Comparison of ENCODE assay signal across 19 cellular contexts in genomic region chr10:43135656-43136055, GRCh38. TPM values are rescaled to one million over a fixed set of nuclear protein-coding genes. Genes with fewer than 3 reads are reported as not detected.
DNase-seq lines count a peak whose midpoint lies in the region; ATAC-seq, FAIRE-seq and TF ChIP-seq lines count a peak whose summit lies in the region.
"Had no signal": no experiment of that assay in that cellular context is flagged by ENCODE, and none has a peak within 500 bp of the region (broad histone marks: within the 10 kb centered on the region; RNA-seq: fewer than 3 reads in every experiment).

No MANE protein-coding gene starts in this region.

- H3K27ac ChIP-seq in astrocyte (ENCODE audit: low read depth, low read length), result no peak overlapping the region
- H3K27ac ChIP-seq: parathyroid adenoma had no signal

- H3K4me3 ChIP-seq in Loucy (ENCODE audit: low read length, poor library complexity, severe bottlenecking) (no peak overlapping the region), astrocyte (ENCODE audit: insufficient read depth, low read depth, low read length) (no peak overlapping the region)

- H3K4me3 Mint-ChIP-seq in activated CD8-positive, alpha-beta memory T cell treated with anti-CD3 and anti-CD28 coated beads, Interleukin-2, amount 10 ng/mL, durations not matched to agents 7 days and 5 days, result peak overlapping the region; percentile 97
- H3K4me3 Mint-ChIP-seq in astrocyte (ENCODE audit: unreplicated experiment) (peak overlapping the region; percentile 98), neural crest cell (peak overlapping the region; percentile 95)

- H3K4me2 ChIP-seq in Loucy (ENCODE audit: low read depth, low read length, poor library complexity, severe bottlenecking) (peak overlapping the region; percentile 81), astrocyte (ENCODE audit: low read length) (no peak overlapping the region)

- H2AFZ ChIP-seq in Loucy (ENCODE audit: low read length) (no peak overlapping the region), astrocyte (ENCODE audit: low read depth, low read length) (no peak overlapping the region)
- H2AFZ ChIP-seq: parathyroid adenoma had no signal

- FAIRE-seq in astrocyte (lab: Jason Lieb, UNC), result no peak
- FAIRE-seq: frontal cortex, GM18507, H1 had no signal

- H3K27me3 ChIP-seq in Loucy (ENCODE audit: insufficient read depth, low read length, poor library complexity, severe bottlenecking) (no peaks in the 10 kb centered on the region), astrocyte (ENCODE audit: insufficient read depth, low read length) (peaks cover 4% of the 10 kb centered on the region)

- H3K4me1 ChIP-seq in Loucy (ENCODE audit: insufficient read depth, low read length, poor library complexity, severe bottlenecking), result peaks cover 56% of the 10 kb centered on the region
- H3K4me1 ChIP-seq in astrocyte (ENCODE audit: insufficient read depth, low read length), result peaks cover 2% of the 10 kb centered on the region

- H4K20me1 ChIP-seq in Loucy (ENCODE audit: insufficient read depth, low read length, poor library complexity, severe bottlenecking) (peaks cover 28% of the 10 kb centered on the region), astrocyte (ENCODE audit: insufficient read depth, low read length) (peaks cover 17% of the 10 kb centered on the region)

- no peaks in the 10 kb centered on the region for H3K27me3 Mint-ChIP-seq in activated CD8-positive, alpha-beta memory T cell treated with anti-CD3 and anti-CD28 coated beads, Interleukin-2, amount 10 ng/mL, durations not matched to agents 7 days and 5 days
- H3K27me3 Mint-ChIP-seq in astrocyte (ENCODE audit: low read depth, unreplicated experiment), result no peaks in the 10 kb centered on the region
- peaks cover 3% of the 10 kb centered on the region for H3K27me3 Mint-ChIP-seq in neural crest cell (ENCODE audit: low read depth)

- CTCF ChIA-PET in activated CD8-positive, alpha-beta memory T cell treated with anti-CD3 and anti-CD28 coated beads, Interleukin-2, amount 10 ng/mL, durations not matched to agents 7 days and 5 days (lab: Charles Lee), result no interaction called here

- peak overlapping the region; percentile 46 for H3K27ac Mint-ChIP-seq in activated CD8-positive, alpha-beta memory T cell treated with anti-CD3 and anti-CD28 coated beads, Interleukin-2, amount 10 ng/mL, durations not matched to agents 7 days and 5 days
- H3K27ac Mint-ChIP-seq in astrocyte (ENCODE audit: unreplicated experiment) (no peak overlapping the region), neural crest cell (ENCODE audit: unreplicated experiment) (no peak overlapping the region)

- H3K36me3 Mint-ChIP-seq in activated CD8-positive, alpha-beta memory T cell treated with anti-CD3 and anti-CD28 coated beads, Interleukin-2, amount 10 ng/mL, durations not matched to agents 7 days and 5 days, result peaks cover 32% of the 10 kb centered on the region
- H3K36me3 Mint-ChIP-seq in astrocyte (ENCODE audit: low read depth, unreplicated experiment) (peaks cover 5% of the 10 kb centered on the region), neural crest cell (ENCODE audit: low read depth) (no peaks in the 10 kb centered on the region)

- no peaks in the 10 kb centered on the region for H3K9me3 Mint-ChIP-seq in activated CD8-positive, alpha-beta memory T cell treated with anti-CD3 and anti-CD28 coated beads, Interleukin-2, amount 10 ng/mL, durations not matched to agents 7 days and 5 days (ENCODE audit: low read depth)
- H3K9me3 Mint-ChIP-seq in astrocyte (ENCODE audit: unreplicated experiment) (no peaks in the 10 kb centered on the region), neural crest cell (no peaks in the 10 kb centered on the region)

- ATAC-seq in activated CD8-positive, alpha-beta memory T cell treated with anti-CD3 and anti-CD28 coated beads, Interleukin-2, amount 10 ng/mL, durations not matched to agents 7 days and 5 days, result no peak
- no peak for ATAC-seq in GM21723 (IDR thresholded peaks at IDR 0.05; ENCODE audit: unreplicated experiment)
- ATAC-seq: left colon had no signal

- no peaks in the 10 kb centered on the region for H3F3A ChIP-seq in Loucy (ENCODE audit: low read depth)

- H3K79me2 ChIP-seq in Loucy (ENCODE audit: insufficient read depth, low read length) (peaks cover 48% of the 10 kb centered on the region), astrocyte (ENCODE audit: insufficient read depth, low read length) (peaks cover 28% of the 10 kb centered on the region)

- intact Hi-C loops in posterior cingulate gyrus (cut with DNase I), result no loop called here

- DNase-seq in activated CD8-positive, alpha-beta memory T cell treated with anti-CD3 and anti-CD28 coated beads, Interleukin-2, amount 10 ng/mL, durations not matched to agents 7 days and 5 days, result no peak
- DNase-seq in activated CD8-positive, alpha-beta memory T cell treated with anti-CD3 and anti-CD28 coated beads for 24 hours, result no peak
- DNase-seq in astrocyte (ENCODE audit: low read depth), result no peak
- no peak for DNase-seq in neural crest cell (ENCODE audit: low read depth, low spot score)
- DNase-seq in posterior cingulate gyrus, result no peak
- no peak for DNase-seq in NCI-H1092 treated with DMSO at 0.1 percent for 48 hours (lab: John Stamatoyannopoulos, UW)
- DNase-seq: activated CD8-positive, alpha-beta memory T cell treated with anti-CD3 and anti-CD28 coated beads, Interleukin-2, amount 50 U/mL, for 48 hours; caudate nucleus; erythroblast; left colon; NCI-H187; NCI-H446 treated with DMSO at 0.1 percent for 48 hours; stimulated activated CD4-positive, alpha-beta T cell treated with anti-CD3 and anti-CD28 coated beads, Interleukin-2, amount 100 ng/mL, for 48 hours had no signal

- H3K36me3 ChIP-seq in Loucy (ENCODE audit: insufficient read depth, low read length) (no peaks in the 10 kb centered on the region), astrocyte (ENCODE audit: insufficient read depth, low read length) (no peaks in the 10 kb centered on the region)

- H3K9me3 ChIP-seq in Loucy (ENCODE audit: insufficient read depth, low read depth, low read length) (no peaks in the 10 kb centered on the region), astrocyte (ENCODE audit: insufficient read depth, low read depth, low read length) (no peaks in the 10 kb centered on the region)

- H3K9me2 ChIP-seq in Loucy (replicated peaks; ENCODE audit: low read depth, low read length), result no peaks in the 10 kb centered on the region

- H3K9ac ChIP-seq in Loucy (ENCODE audit: low read depth, low read length, poor library complexity, severe bottlenecking), result peak overlapping the region; percentile 96
- no peak overlapping the region for H3K9ac ChIP-seq in astrocyte (ENCODE audit: low read length)
- H3K9ac ChIP-seq: parathyroid adenoma had no signal

- peaks cover 79% of the 10 kb centered on the region for H3K4me1 Mint-ChIP-seq in activated CD8-positive, alpha-beta memory T cell treated with anti-CD3 and anti-CD28 coated beads, Interleukin-2, amount 10 ng/mL, durations not matched to agents 7 days and 5 days
- peaks cover 28% of the 10 kb centered on the region for H3K4me1 Mint-ChIP-seq in astrocyte (ENCODE audit: low read depth, unreplicated experiment)
- H3K4me1 Mint-ChIP-seq in neural crest cell, result peaks cover 35% of the 10 kb centered on the region

- TF ChIP-seq CTCF in Loucy (conservative IDR thresholded peaks at IDR 0.05; ENCODE audit: low read length), result no peak
- TF ChIP-seq CTCF in astrocyte (IDR thresholded peaks at IDR 0.05; ENCODE audit: insufficient read depth, low read depth, low read length), result no peak
- TF ChIP-seq CTCF in neural crest cell (conservative IDR thresholded peaks at IDR 0.05), result no peak

RNA-seq across cellular contexts. Expression of gene CSGALNACT2, which starts 2.6 kb away (rescaled TPM):
- 10 to 100 TPM; 38.0 to 39.7 TPM for total RNA-seq in activated CD8-positive, alpha-beta memory T cell treated with anti-CD3 and anti-CD28 coated beads, Interleukin-2, amount 10 ng/mL, durations not matched to agents 7 days and 5 days
- total RNA-seq in astrocyte (28.5 and 30.9 TPM in 2 replicates), neural crest cell (13.1 and 14.6 TPM in 2 replicates)

RNA-seq across cellular contexts. Expression of gene RET, which starts 58.8 kb away (rescaled TPM):
- total RNA-seq in activated CD8-positive, alpha-beta memory T cell treated with anti-CD3 and anti-CD28 coated beads, Interleukin-2, amount 10 ng/mL, durations not matched to agents 7 days and 5 days, result under 1 TPM; 0.38 to 0.45 TPM
- total RNA-seq in astrocyte, result 0.79 and 1.1 TPM in 2 replicates
- total RNA-seq in neural crest cell, result 1.6 and 2.5 TPM in 2 replicates
